Comparison of ENCODE assay signal across 8 cellular contexts in genomic region chr22:42500836-42501179, GRCh38. TPM values are rescaled to one million over a fixed set of nuclear protein-coding genes. Genes with fewer than 3 reads are reported as not detected.
A peak's percentile ranks its signal among the peaks of the same experiment; 100 is the strongest.
DNase-seq lines count a peak whose midpoint lies in the region; ATAC-seq, FAIRE-seq and TF ChIP-seq lines count a peak whose summit lies in the region.

No MANE protein-coding gene starts in this region.

- no peak for TF ChIP-seq CTCF in A549 (IDR thresholded peaks at IDR 0.05)
- no peak for TF ChIP-seq CTCF in H1 (IDR thresholded peaks at IDR 0.05; ENCODE audit: control extremely low read depth in 1 of 3, insufficient read depth in 1 of 3, low read depth in 1 of 3, low read length in 3 of 3)
- TF ChIP-seq CTCF in neutrophil (IDR thresholded peaks at IDR 0.05), result no peak
- no peak for TF ChIP-seq CTCF in RWPE1 (conservative IDR thresholded peaks at IDR 0.05; ENCODE audit: low read depth)

- H3K4me2 ChIP-seq in A549, result peak overlapping the region; percentile 74
- peak overlapping the region; percentile 77 to 96 for H3K4me2 ChIP-seq in H1 (ENCODE audit: insufficient read depth in 1 of 2, low read depth in 2 of 2, low read length in 2 of 2)

- 0 out of 2 replicates have a peak overlapping the region, but pooled peaks have one; percentile 66 for H2BK5ac ChIP-seq in H1 (ENCODE audit: low read depth, low read length)

- no peak overlapping the region for H2AK5ac ChIP-seq in H1 (ENCODE audit: low read depth, low read length)

- 0 out of 2 replicates have a peak overlapping the region, but pooled peaks have one; percentile 44 for H3K18ac ChIP-seq in H1 (ENCODE audit: extremely low read depth, low read length)

- H3K4me1 ChIP-seq in A549 (no peaks in the 10 kb centered on the region), HUES6 (ENCODE audit: control insufficient read depth, insufficient read depth, low read length) (peaks cover 2% of the 10 kb centered on the region; the same call in 1 of the 2 replicates), H1 (replicated peaks in 1 of 4; ENCODE audit: control insufficient read depth in 3 of 4, insufficient read depth in 4 of 4, low read length in 3 of 4) (peaks cover 3 to 12% (median 9%) of the 10 kb centered on the region in 4 experiments; a peak in 6 of 7 replicates), neutrophil (ENCODE audit: control insufficient read depth in 1 of 2, insufficient read depth in 1 of 2, low read depth in 1 of 2, low read length in 1 of 2) (peaks cover 5 to 6% of the 10 kb centered on the region in 2 experiments)

- no peak overlapping the region for H3K56ac ChIP-seq in H1 (replicated peaks; ENCODE audit: insufficient read length, low read depth, low read length)

- no peak overlapping the region for H4K91ac ChIP-seq in H1 (replicated peaks; ENCODE audit: insufficient read length, low read length)

- H3K27me3 ChIP-seq in HUES6 (ENCODE audit: control insufficient read depth, insufficient read depth, low read length), result no peaks in the 10 kb centered on the region
- no peaks in the 10 kb centered on the region for H3K27me3 ChIP-seq in H1 (replicated peaks in 1 of 4; ENCODE audit: control insufficient read depth in 3 of 4, extremely low read depth in 1 of 4, insufficient read depth in 3 of 4, low read length in 3 of 4)
- H3K27me3 ChIP-seq in neutrophil, result peaks cover 6% of the 10 kb centered on the region

- no peak overlapping the region for H4K5ac ChIP-seq in H1 (ENCODE audit: insufficient read length, low read depth, low read length)

- H3K79me1 ChIP-seq in H1 (ENCODE audit: low read depth, low read length), result no peaks in the 10 kb centered on the region

- no peak overlapping the region for H3K23ac ChIP-seq in H1 (ENCODE audit: insufficient read length)

- DNase-seq in A549 (ENCODE audit: low read depth in 1 of 2, low spot score in 1 of 2), result no peak
- no peak for DNase-seq in H1 (ENCODE audit: low read depth in 1 of 2, low spot score in 2 of 2)
- DNase-seq in HuH-7 (ENCODE audit: low spot score), result no peak
- no peak for DNase-seq in RWPE1 (ENCODE audit: low spot score)
- no peak for DNase-seq in COLO668 (lab: John Stamatoyannopoulos, UW; ENCODE audit: unreplicated experiment)

- no peak for TF ChIP-seq RAD21 in A549 (conservative IDR thresholded peaks at IDR 0.05 in 1 of 2, IDR thresholded peaks at IDR 0.05 in 1 of 2)
- no peak for TF ChIP-seq RAD21 in H1 (IDR thresholded peaks at IDR 0.05 in 1 of 2, conservative IDR thresholded peaks at IDR 0.05 in 1 of 2; ENCODE audit: low read depth in 2 of 2, low read length in 2 of 2)

- TF ChIP-seq EP300 in A549 (IDR thresholded peaks at IDR 0.05) (no peak), H1 (IDR thresholded peaks at IDR 0.05; ENCODE audit: borderline replicate concordance in 1 of 2, low read depth in 2 of 2, low read length in 2 of 2) (no peak)

- H3K9ac ChIP-seq in HUES6 (ENCODE audit: low read length) (no peak overlapping the region), H1 (replicated peaks in 1 of 4; ENCODE audit: extremely low read depth in 1 of 4, low read depth in 3 of 4, low read length in 3 of 4) (peak overlapping the region in 2 of 4 experiments; percentile 20 to 43; a peak in 3 of 7 replicates)

- no peak overlapping the region for H3K14ac ChIP-seq in H1 (ENCODE audit: insufficient read length)

- H3K4me3 ChIP-seq in A549 (peak overlapping the region; percentile 23; the same call in 2 of the 3 replicates), HUES6 (ENCODE audit: low read depth, low read length) (peak overlapping the region; percentile 50), H1 (ENCODE audit: extremely low read depth in 1 of 4, insufficient read depth in 2 of 4, low read depth in 3 of 4, low read length in 4 of 4) (peak overlapping the region; percentile 24 to 55 (median 40)), neutrophil (ENCODE audit: low read depth in 1 of 2, low read length in 1 of 2) (peak overlapping the region; percentile 55 to 60)

- no peaks in the 10 kb centered on the region for H3K36me3 ChIP-seq in HUES6 (ENCODE audit: control insufficient read depth, insufficient read depth, low read length)
- no peaks in the 10 kb centered on the region for H3K36me3 ChIP-seq in H1 (ENCODE audit: control insufficient read depth in 2 of 4, insufficient read depth in 4 of 4, low read length in 3 of 4)
- H3K36me3 ChIP-seq in neutrophil, result no peaks in the 10 kb centered on the region

- no peaks in the 10 kb centered on the region for H3K9me3 ChIP-seq in A549
- no peaks in the 10 kb centered on the region for H3K9me3 ChIP-seq in HUES6 (ENCODE audit: control insufficient read depth, insufficient read depth, low read depth, low read length)
- no peaks in the 10 kb centered on the region for H3K9me3 ChIP-seq in H1 (ENCODE audit: insufficient read depth in 2 of 2, low read depth in 1 of 2, low read length in 1 of 2)
- no peaks in the 10 kb centered on the region for H3K9me3 ChIP-seq in neutrophil

- H3K23me2 ChIP-seq in H1 (ENCODE audit: low read depth, low read length), result peaks cover 2% of the 10 kb centered on the region; the same call in 1 of the 2 replicates

- H2AFZ ChIP-seq in H1 (ENCODE audit: low read length), result peak overlapping the region; percentile 85

- H2BK120ac ChIP-seq in H1 (replicated peaks; ENCODE audit: low read depth, low read length), result no peak overlapping the region

- H3K79me2 ChIP-seq in H1 (ENCODE audit: control insufficient read depth in 1 of 2, insufficient read depth in 2 of 2, low read length in 2 of 2), result no peaks in the 10 kb centered on the region

- 0 out of 2 replicates have a peak overlapping the region, but pooled peaks have one; percentile 33 for H2BK12ac ChIP-seq in H1 (ENCODE audit: low read depth, low read length)

- TF ChIP-seq POLR2A in A549 (IDR thresholded peaks at IDR 0.05; ENCODE audit: low read length) (no peak), H1 (IDR thresholded peaks at IDR 0.05; ENCODE audit: control extremely low read depth in 1 of 2, low read depth in 2 of 2, low read length in 2 of 2) (no peak)

- POLR2A ChIA-PET in A549 (lab: Yijun Ruan, JAX) (no interaction called here), H1 (lab: Charles Lee; ENCODE audit: partially characterized antibody) (no interaction called here), RWPE1 (lab: Yijun Ruan, JAX; ENCODE audit: low non-redundant PET) (interaction anchor here (0.7 kb wide), 1 partner anchor 16 kb away, joined by 4 read pairs; no protein-coding TSS in a partner anchor)

- 96% methylated on average over 4 of the region's 26 CpGs for WGBS in A549 (ENCODE audit: missing lambda C conversion rate)
- WGBS in H1 (ENCODE audit: extremely low coverage in 1 of 2, insufficient coverage in 1 of 2, insufficient read length in 1 of 2, insufficient replicate concordance in 2 of 2, low coverage in 1 of 2, low lambda C conversion rate in 2 of 2, missing lambda C conversion rate in 1 of 2), 2 experiments, result 73% methylated on average over 11 of the region's 26 CpGs; no CpG with 5 or more reads in 1 of the 2 experiments

- H3K27ac ChIP-seq in A549, result peak overlapping the region in 1 of 2 experiments; percentile 80; a peak in 2 of 6 replicates
- no peak overlapping the region for H3K27ac ChIP-seq in HUES6 (ENCODE audit: low read depth, low read length)
- no peak overlapping the region for H3K27ac ChIP-seq in H1 (ENCODE audit: low read depth, low read length)
- no peak overlapping the region for H3K27ac ChIP-seq in neutrophil
- H3K27ac ChIP-seq in RWPE1, result no peak overlapping the region

- CTCF ChIA-PET in A549 (lab: Yijun Ruan, JAX), result no interaction called here
- CTCF ChIA-PET in H1 (lab: Charles Lee; ENCODE audit: partially characterized antibody), result interaction anchor here (1.0 kb wide), 1 partner anchor 10 kb away, joined by 3 read pairs; no protein-coding TSS in a partner anchor
- CTCF ChIA-PET in RWPE1 (lab: Yijun Ruan, JAX), result no interaction called here

- H2BK15ac ChIP-seq in H1 (ENCODE audit: low read length), result no peak overlapping the region

- ATAC-seq in A549 (no peak), GM18909 (IDR thresholded peaks at IDR 0.05; ENCODE audit: poor library complexity, unreplicated experiment) (no peak)

- no peak for FAIRE-seq in A549 (lab: Jason Lieb, UNC)
- no peak for FAIRE-seq in H1 (lab: Jason Lieb, UNC)

- H4K20me1 ChIP-seq in H1 (replicated peaks in 1 of 2; ENCODE audit: control insufficient read depth in 1 of 2, insufficient read depth in 2 of 2, low read length in 2 of 2), result no peaks in the 10 kb centered on the region

- peak overlapping the region; percentile 61; the same call in 1 of the 2 replicates for H2BK20ac ChIP-seq in H1 (ENCODE audit: low read length)

- H3K4ac ChIP-seq in H1 (replicated peaks; ENCODE audit: insufficient read length, low read depth, low read length), result no peak overlapping the region

- peak overlapping the region; percentile 88 for H4K8ac ChIP-seq in H1 (ENCODE audit: extremely low read depth, insufficient read depth, low read length)

RNA-seq across cellular contexts. Expression of gene RRP7A, which starts 18.8 kb away (rescaled TPM):
- 26.5 and 31.2 TPM in 2 replicates for polyA plus RNA-seq in A549 (2011; rRNA removed)
- 54.1 and 54.4 TPM in 2 replicates for polyA plus RNA-seq in A549 (2012; cell fraction: cytosol; rRNA removed)
- 42.4 and 45.5 TPM in 2 replicates for polyA plus RNA-seq in A549 (2012; cell fraction: nucleus; rRNA removed)
- polyA plus RNA-seq in A549 (2017; fragmentation: RNase III; extraction: RNeasy Plus Mini Kit Qiagen cat#74134 plus additional on column Dnase treatment), result 36.3 to 42.0 TPM (median 37.1 TPM) in 3 replicates
- polyA minus RNA-seq in A549 (2011; rRNA and poly(A)+ RNA removed), result 21.9 and 25.7 TPM in 2 replicates
- total RNA-seq in H1 (2021; fragmentation: NEBNext Ultra II Directional; extraction: Animal tissue kit (Norgen Biotek cat#: 25700)), result 48.4 and 49.0 TPM in 2 replicates
- polyA plus RNA-seq in H1 (2011; rRNA removed), result 18.4 and 26.7 TPM in 2 replicates
- polyA plus RNA-seq in H1 (2011; cell fraction: cytosol; rRNA removed), result 30.5 TPM
- polyA plus RNA-seq in H1 (2011; cell fraction: nucleus; rRNA removed), result 22.9 TPM
- 29.2 to 33.3 TPM (median 30.2 TPM) in 4 replicates for polyA plus RNA-seq in H1 (2012, experiment 1 of 2)
- 27.4 TPM for polyA plus RNA-seq in H1 (2012, experiment 2 of 2)
- polyA plus RNA-seq in H1 (2013, experiment 1 of 2), result 21.5 TPM
- 21.3 TPM for polyA plus RNA-seq in H1 (2013, experiment 2 of 2)
- polyA minus RNA-seq in H1 (2011; rRNA and poly(A)+ RNA removed), result 20.6 and 22.7 TPM in 2 replicates
- polyA minus RNA-seq in H1 (2011; cell fraction: cytosol; rRNA and poly(A)+ RNA removed), result 16.8 TPM
- polyA minus RNA-seq in H1 (2011; cell fraction: nucleus; rRNA and poly(A)+ RNA removed), result 25.4 TPM

RNA-seq across cellular contexts. Expression of gene SERHL2, which starts 52.9 kb away (rescaled TPM):
- polyA plus RNA-seq in A549 (2011; rRNA removed) (0.14 and 0.20 TPM in 2 replicates), A549 (2017; fragmentation: RNase III; extraction: RNeasy Plus Mini Kit Qiagen cat#74134 plus additional on column Dnase treatment) (0.21 to 0.42 TPM (median 0.38 TPM) in 3 replicates), H1 (2011; rRNA removed) (0.91 and 1.1 TPM in 2 replicates)
- polyA plus RNA-seq in A549 (2012; cell fraction: cytosol; rRNA removed), result 0.08 and 0.23 TPM in 2 replicates
- polyA plus RNA-seq in A549 (2012; cell fraction: nucleus; rRNA removed), result 0.25 and 0.95 TPM in 2 replicates
- 1.1 TPM in 1 of 2 replicates, not detected in the other for polyA minus RNA-seq in A549 (2011; rRNA and poly(A)+ RNA removed)
- total RNA-seq in H1 (2021; fragmentation: NEBNext Ultra II Directional; extraction: Animal tissue kit (Norgen Biotek cat#: 25700)), result 2.1 TPM in 1 of 2 replicates, not detected in the other
- polyA plus RNA-seq in H1 (2011; cell fraction: cytosol; rRNA removed), result 1.3 TPM
- polyA plus RNA-seq in H1 (2011; cell fraction: nucleus; rRNA removed), result 1.2 TPM
- 2.4 to 3.4 TPM (median 2.6 TPM) in 4 replicates for polyA plus RNA-seq in H1 (2012, experiment 1 of 2)
- polyA plus RNA-seq in H1 (2012, experiment 2 of 2), result 1.8 TPM
- polyA plus RNA-seq in H1 (2013, experiment 1 of 2), result 0.45 TPM
- 0.44 TPM for polyA plus RNA-seq in H1 (2013, experiment 2 of 2)
- polyA minus RNA-seq in H1 (2011; rRNA and poly(A)+ RNA removed), result 0.57 and 2.3 TPM in 2 replicates
- not detected for polyA minus RNA-seq in H1 (2011; cell fraction: cytosol; rRNA and poly(A)+ RNA removed)
- polyA minus RNA-seq in H1 (2011; cell fraction: nucleus; rRNA and poly(A)+ RNA removed), result 3.1 TPM

Comparison
In these comparisons a context has a peak if more than half of its experiments do, and no peak if none do; other contexts are left out.
1. Of the 18 proteins assayed by ChIP-seq in both H1 and A549: peak only in H1: E2F6; only in A549: none; in both: none; in neither: 17.